In the genomic region with DNA sequence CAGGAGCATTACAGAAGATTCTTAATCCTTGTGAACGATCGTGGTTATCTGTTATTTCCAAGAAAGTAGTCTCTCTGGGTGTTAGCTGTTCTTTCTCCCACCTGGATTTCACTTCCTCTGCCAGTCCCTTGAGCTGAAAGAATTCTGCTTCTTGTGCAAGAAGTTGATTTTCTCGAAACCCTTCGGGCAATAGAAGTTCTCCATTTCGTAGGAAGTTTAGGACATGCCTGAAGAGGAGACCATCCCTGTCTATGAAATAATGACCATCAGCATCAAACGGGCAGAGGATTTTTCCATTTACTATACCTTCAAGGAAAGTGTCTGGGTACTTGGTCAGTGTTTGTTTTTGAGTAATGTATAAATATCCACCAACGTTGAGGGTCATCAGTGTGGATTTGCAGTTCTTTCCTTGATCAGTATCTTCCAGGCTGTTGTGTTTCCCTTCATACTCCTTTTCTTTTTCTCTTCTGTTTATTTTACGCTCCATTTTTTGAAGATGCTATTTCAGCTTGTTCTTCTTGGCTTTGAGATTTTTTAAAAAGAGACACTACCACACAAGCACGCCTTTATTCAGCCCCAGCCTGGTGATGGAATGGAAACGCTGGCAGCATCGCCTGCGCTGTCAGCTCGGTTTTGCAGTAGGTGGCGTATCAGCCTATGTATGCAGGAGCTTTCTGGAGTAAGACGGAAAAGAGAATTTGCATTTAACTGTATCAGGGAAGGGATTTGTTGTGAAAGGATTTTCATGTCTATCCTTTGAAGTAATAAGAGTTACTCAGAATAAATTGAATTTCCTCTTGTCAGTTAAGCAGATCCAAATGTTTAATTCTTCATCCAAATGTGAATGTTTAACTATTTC, we compare ENCODE assay signal across 12 cellular contexts. TPM values are rescaled to one million over a fixed set of nuclear protein-coding genes. Genes with fewer than 3 reads are reported as not detected.
A peak's percentile ranks its signal among the peaks of the same experiment; 100 is the strongest.
DNase-seq lines count a peak whose midpoint lies in the region; ATAC-seq and TF ChIP-seq lines count a peak whose summit lies in the region.
"Had no signal": no experiment of that assay in that cellular context is flagged by ENCODE, and none has a peak within 500 bp of the region (broad histone marks: within the 10 kb centered on the region; RNA-seq: fewer than 3 reads in every experiment).

No MANE protein-coding gene starts in this region.

- peaks cover 10% of the 10 kb centered on the region for H3K4me1 Mint-ChIP-seq in nephron progenitor cell

- H3K4me2 ChIP-seq in OCI-LY7 (ENCODE audit: low read length): no peak overlapping the region

- BruUV-seq in OCI-LY7 (replicated peaks; lab: Mats Ljungman, UMichigan): no TSS peak

- intact Hi-C loops in OCI-LY7 (cut with micrococcal nuclease; ENCODE audit: unreplicated experiment): no loop called here

- no peak overlapping the region for H3K27ac Mint-ChIP-seq in nephron progenitor cell

- no peak overlapping the region for H3K27ac ChIP-seq in VCaP
- H3K27ac ChIP-seq in OCI-LY7 (ENCODE audit: low read depth, low read length, poor library complexity, severe bottlenecking): no peak overlapping the region

- TF ChIP-seq CTCF in VCaP (conservative IDR thresholded peaks at IDR 0.05) (peak; percentile 10; the same call in 1 of the 2 replicates), fibroblast of villous mesenchyme (IDR thresholded peaks at IDR 0.05; ENCODE audit: insufficient read depth, low read depth, low read length) (peak; percentile 58), nephron progenitor cell (IDR thresholded peaks at IDR 0.05) (peak; percentile 10), OCI-LY7 (conservative IDR thresholded peaks at IDR 0.05; ENCODE audit: low read length) (no peak)

- CTCF ChIA-PET in OCI-LY7 (lab: Charles Lee; ENCODE audit: unreplicated experiment): no interaction called here

- no peak for ATAC-seq in activated CD4-positive, CD25-positive, alpha-beta regulatory T cell treated with anti-CD3 and anti-CD28 coated beads, Interleukin-2, amount 50 U/mL, for 24 hours
- ATAC-seq: esophagus mucosa had no signal

- no peaks in the 10 kb centered on the region for H3K9me3 ChIP-seq in OCI-LY7 (ENCODE audit: low read length)
- H3K9me3 ChIP-seq: Caco-2 had no signal

- no peaks in the 10 kb centered on the region for H3K4me1 ChIP-seq in OCI-LY7 (ENCODE audit: insufficient read depth, low read length, poor library complexity, severe bottlenecking)

- H4K20me1 ChIP-seq in OCI-LY7 (ENCODE audit: insufficient read depth, low read length): no peaks in the 10 kb centered on the region

- POLR2A ChIA-PET in OCI-LY7 (lab: Charles Lee): interaction anchor here (1.6 kb wide), 1 partner anchor 45 kb away, joined by 5 read pairs; no protein-coding TSS in a partner anchor

- no peaks in the 10 kb centered on the region for H3K79me2 ChIP-seq in OCI-LY7 (ENCODE audit: insufficient read depth, low read depth, low read length)

- H3K9me3 Mint-ChIP-seq in nephron progenitor cell: no peaks in the 10 kb centered on the region

- H2AFZ ChIP-seq in OCI-LY7 (ENCODE audit: low read length): no peak overlapping the region

- peak; percentile 74 for DNase-seq in CD1c-positive myeloid dendritic cell (ENCODE audit: extremely low spot score)
- peak; percentile 46 for DNase-seq in fibroblast of villous mesenchyme (ENCODE audit: low read depth)
- no peak for DNase-seq in nephron progenitor cell
- no peak for DNase-seq in NCI-H345 treated with DMSO at 0.1 percent for 48 hours (lab: John Stamatoyannopoulos, UW; ENCODE audit: unreplicated experiment)
- DNase-seq in islet precursor cell: no peak
- DNase-seq in OCI-LY7 (ENCODE audit: low spot score): no peak
- DNase-seq: NCI-H748 treated with DMSO at 0.1 percent for 48 hours had no signal

- H3K4me3 Mint-ChIP-seq in nephron progenitor cell: no peak overlapping the region

- H3K4me3 ChIP-seq in fibroblast of villous mesenchyme (ENCODE audit: low read depth, low read length) (no peak overlapping the region), OCI-LY7 (ENCODE audit: low read depth, low read length, poor library complexity, severe bottlenecking) (no peak overlapping the region)

- H3K36me3 Mint-ChIP-seq in nephron progenitor cell (ENCODE audit: low read depth): peaks cover 14% of the 10 kb centered on the region

- H3K36me3 ChIP-seq in OCI-LY7 (ENCODE audit: insufficient read depth, low read length): peaks cover 3% of the 10 kb centered on the region; the same call in 1 of the 2 replicates

- no peaks in the 10 kb centered on the region for H3K9me2 ChIP-seq in OCI-LY7 (ENCODE audit: insufficient read depth, low read length)

- H3K27me3 Mint-ChIP-seq in nephron progenitor cell (ENCODE audit: low read depth, poor library complexity): no peaks in the 10 kb centered on the region

RNA-seq across cellular contexts. Expression of gene KCTD4, which starts 6.5 kb away (rescaled TPM):
- total RNA-seq in fibroblast of villous mesenchyme: 0.32 and 0.43 TPM in 2 replicates
- not detected in 2 replicates for total RNA-seq in OCI-LY7 (2014; rRNA removed; shearing (Covaris generic))
- not detected in 2 replicates for total RNA-seq in OCI-LY7 (2022)
- total RNA-seq: activated CD8-positive, alpha-beta memory T cell treated with anti-CD3 and anti-CD28 coated beads for 36 hours; Caco-2; esophagus mucosa had no signal

Comparison
In these comparisons a context has a peak if more than half of its experiments do, and no peak if none do; other contexts are left out.
1. DNase-seq: peak in CD1c-positive myeloid dendritic cell (single experiment) and fibroblast of villous mesenchyme (single experiment); none in nephron progenitor cell (single experiment), NCI-H345 treated with DMSO at 0.1 percent for 48 hours (single experiment), islet precursor cell (single experiment) and OCI-LY7 (single experiment).